8 cellular contexts compared by ENCODE assay signal in the genomic region with DNA sequence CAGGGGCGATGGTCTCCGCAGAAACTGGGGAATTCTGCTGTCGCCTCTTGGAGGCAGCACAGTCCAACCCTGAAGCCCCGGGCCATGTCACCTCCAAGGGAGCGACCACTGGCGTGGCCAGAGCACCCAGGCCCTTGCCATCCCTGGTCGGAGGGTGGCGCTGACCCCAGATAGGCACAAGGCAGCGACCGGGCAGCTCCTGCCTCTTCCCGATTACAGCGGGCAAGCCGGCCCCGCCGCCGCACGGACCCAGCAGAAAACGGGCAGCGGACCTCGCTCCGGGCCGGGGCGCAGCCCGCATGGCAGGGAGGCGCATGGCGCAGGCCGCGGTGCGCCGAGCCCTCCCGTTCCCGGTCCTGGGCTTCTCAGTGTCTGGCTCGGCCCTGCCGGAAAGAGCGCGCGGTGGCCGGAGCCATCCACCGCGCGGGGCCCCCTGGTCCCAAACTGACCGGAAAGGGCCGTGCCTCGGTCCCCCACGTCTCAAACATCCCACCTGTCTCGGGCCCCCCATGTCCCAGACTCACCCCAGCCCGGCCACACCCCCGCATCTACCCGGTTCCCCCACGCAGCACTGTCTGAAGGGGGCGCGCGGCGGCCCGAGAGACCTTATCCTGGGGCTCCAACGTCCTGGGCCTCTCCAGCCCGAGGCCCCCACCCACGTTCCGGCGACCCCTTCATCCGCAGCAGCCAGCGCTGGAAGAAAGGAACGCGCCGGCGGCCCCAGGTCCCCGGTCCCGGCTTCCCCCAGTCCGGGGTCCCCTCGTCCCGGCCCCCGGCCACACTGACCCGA. TPM values are rescaled to one million over a fixed set of nuclear protein-coding genes. Genes with fewer than 3 reads are reported as not detected.
DNase-seq lines count a peak whose midpoint lies in the region; ATAC-seq and TF ChIP-seq lines count a peak whose summit lies in the region.

No MANE protein-coding gene starts in this region.

- H3K9me3 Mint-ChIP-seq in activated naive CD8-positive, alpha-beta T cell treated with anti-CD3 and anti-CD28 coated beads, Interleukin-2, amount 50 U/mL, for 24 hours: no peaks in the 10 kb centered on the region

- intact Hi-C loops in left cardiac atrium (cut with DNase I): no loop called here

- no peak overlapping the region for H3K4me3 Mint-ChIP-seq in activated naive CD8-positive, alpha-beta T cell treated with anti-CD3 and anti-CD28 coated beads, Interleukin-2, amount 50 U/mL, for 24 hours

- peaks cover 6% of the 10 kb centered on the region for H3K4me1 Mint-ChIP-seq in activated naive CD8-positive, alpha-beta T cell treated with anti-CD3 and anti-CD28 coated beads, Interleukin-2, amount 50 U/mL, for 24 hours

- H3K27me3 Mint-ChIP-seq in activated naive CD8-positive, alpha-beta T cell treated with anti-CD3 and anti-CD28 coated beads, Interleukin-2, amount 50 U/mL, for 24 hours: peaks cover 33% of the 10 kb centered on the region

- peak; percentile 66 for TF ChIP-seq CTCF in LNCaP clone FGC (IDR thresholded peaks at IDR 0.05; ENCODE audit: control insufficient read depth, extremely low read depth, insufficient read depth)
- peak; percentile 54 for TF ChIP-seq CTCF in retinal pigment epithelial cell (conservative IDR thresholded peaks at IDR 0.05; ENCODE audit: low read depth, low read length)

- H3K27ac Mint-ChIP-seq in activated naive CD8-positive, alpha-beta T cell treated with anti-CD3 and anti-CD28 coated beads, Interleukin-2, amount 50 U/mL, for 24 hours: no peak overlapping the region

- H3K36me3 Mint-ChIP-seq in activated naive CD8-positive, alpha-beta T cell treated with anti-CD3 and anti-CD28 coated beads, Interleukin-2, amount 50 U/mL, for 24 hours (ENCODE audit: low read depth): no peaks in the 10 kb centered on the region

- H3K4me3 ChIP-seq in LNCaP clone FGC (ENCODE audit: low read depth, low read length): peak overlapping the region; percentile 62
- peak overlapping the region; percentile 60 for H3K4me3 ChIP-seq in retinal pigment epithelial cell (ENCODE audit: low read length)

- no peak for ATAC-seq in activated naive CD8-positive, alpha-beta T cell treated with anti-CD3 and anti-CD28 coated beads, Interleukin-2, amount 50 U/mL, for 24 hours
- ATAC-seq in left cardiac atrium (peak; percentile 41 to 49), GM21423 (IDR thresholded peaks at IDR 0.05; ENCODE audit: unreplicated experiment) (no peak), HG03025 (IDR thresholded peaks at IDR 0.05; ENCODE audit: low FRiP score, unreplicated experiment) (no peak), GM19395 (IDR thresholded peaks at IDR 0.05; ENCODE audit: unreplicated experiment) (no peak)

- peak; percentile 66 for DNase-seq in ELR (ENCODE audit: low read depth)
- no peak for DNase-seq in LNCaP clone FGC (ENCODE audit: low read depth)
- DNase-seq in activated naive CD8-positive, alpha-beta T cell treated with anti-CD3 and anti-CD28 coated beads, Interleukin-2, amount 50 U/mL, for 24 hours: peak; percentile 22
- peak; percentile 56 for DNase-seq in left cardiac atrium
- DNase-seq in retinal pigment epithelial cell (ENCODE audit: low read depth): no peak

RNA-seq across cellular contexts. Expression of gene CERS1, which starts 0.7 kb away (rescaled TPM):
- 1 to 10 TPM in 1 of 2 donors, under 1 TPM in 1; 0.80 to 2.1 TPM for total RNA-seq in left cardiac atrium

RNA-seq across cellular contexts. Expression of gene COPE, which starts 24.0 kb away (rescaled TPM):
- total RNA-seq in left cardiac atrium: 100 to 1,000 TPM; 136 to 149 TPM

RNA-seq across cellular contexts. Expression of gene DDX49, which starts 24.3 kb away (rescaled TPM):
- total RNA-seq in left cardiac atrium: 10 to 100 TPM; 23.6 to 24.2 TPM

RNA-seq across cellular contexts. Expression of gene HOMER3, which starts 45.8 kb away (rescaled TPM):
- total RNA-seq in left cardiac atrium: 10 to 100 TPM; 15.2 to 18.9 TPM

Comparison
In these comparisons a context has a peak if more than half of its experiments do, and no peak if none do; other contexts are left out.
1. DNase-seq: peak in ELR (single experiment), activated naive CD8-positive, alpha-beta T cell treated with anti-CD3 and anti-CD28 coated beads, Interleukin-2, amount 50 U/mL, for 24 hours (single experiment) and left cardiac atrium (single experiment); none in LNCaP clone FGC (single experiment) and retinal pigment epithelial cell (single experiment).
2. ATAC-seq: peak in left cardiac atrium (2 of 2); none in activated naive CD8-positive, alpha-beta T cell treated with anti-CD3 and anti-CD28 coated beads, Interleukin-2, amount 50 U/mL, for 24 hours (single experiment), GM21423 (single experiment), HG03025 (single experiment) and GM19395 (single experiment).